ENCODE assay signal across 1 cellular context in the genomic region with DNA sequence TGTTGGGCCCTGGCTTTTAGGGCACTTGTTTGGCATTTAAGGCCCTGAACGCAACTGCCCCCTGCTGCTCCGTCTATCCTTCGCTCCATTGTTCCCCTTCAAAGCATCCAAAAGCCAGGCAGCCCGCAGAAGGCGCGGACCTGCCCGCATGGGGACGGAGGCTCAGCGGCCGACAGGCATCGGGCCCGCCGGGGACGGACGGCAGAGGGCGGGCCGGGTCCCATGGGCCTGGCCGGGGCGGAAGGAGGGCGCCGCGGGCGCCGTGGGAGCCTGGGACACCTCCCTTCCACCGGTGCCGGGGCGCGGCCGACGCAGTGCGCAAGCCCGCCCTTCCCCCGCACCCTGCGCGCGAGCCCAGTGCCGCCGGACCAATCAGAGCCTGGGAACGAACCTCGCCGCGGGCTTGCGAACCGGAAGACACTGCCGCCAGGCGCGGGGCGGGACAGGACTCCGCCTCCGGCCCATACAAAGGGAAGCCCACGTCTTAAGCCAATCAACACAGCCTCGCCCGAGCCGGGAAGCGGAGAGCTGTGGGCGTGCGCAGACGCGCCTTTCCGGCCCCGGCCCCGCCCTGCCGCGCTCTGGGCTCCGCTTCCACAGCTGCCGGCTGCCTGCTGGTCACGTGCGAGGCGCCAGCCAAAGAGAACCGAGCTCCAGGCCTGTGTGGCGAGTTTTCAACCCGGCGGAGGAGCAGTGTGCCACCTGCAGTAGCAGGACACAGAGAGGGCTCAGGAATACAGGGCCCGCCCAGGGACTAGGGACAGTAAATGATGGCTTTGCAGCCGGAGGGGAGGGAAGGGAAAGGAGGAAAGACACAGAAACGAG.
A peak's percentile ranks its signal among the peaks of the same experiment; 100 is the strongest.
TF ChIP-seq lines count a peak whose summit lies in the region.

No MANE protein-coding gene starts in this region.

TF ChIP-seq in WTC11, 78 proteins besides CTCF, POLR2A, EP300 and RAD21 (continued from another document):
- TF ChIP-seq, protein P1, sequence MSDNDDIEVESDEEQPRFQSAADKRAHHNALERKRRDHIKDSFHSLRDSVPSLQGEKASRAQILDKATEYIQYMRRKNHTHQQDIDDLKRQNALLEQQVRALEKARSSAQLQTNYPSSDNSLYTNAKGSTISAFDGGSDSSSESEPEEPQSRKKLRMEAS (CRISPR knock-in tag; IDR thresholded peaks at IDR 0.05), result 0 out of 2 replicates have a peak, but pooled peaks have one; percentile 59
- TF ChIP-seq, protein P2, sequence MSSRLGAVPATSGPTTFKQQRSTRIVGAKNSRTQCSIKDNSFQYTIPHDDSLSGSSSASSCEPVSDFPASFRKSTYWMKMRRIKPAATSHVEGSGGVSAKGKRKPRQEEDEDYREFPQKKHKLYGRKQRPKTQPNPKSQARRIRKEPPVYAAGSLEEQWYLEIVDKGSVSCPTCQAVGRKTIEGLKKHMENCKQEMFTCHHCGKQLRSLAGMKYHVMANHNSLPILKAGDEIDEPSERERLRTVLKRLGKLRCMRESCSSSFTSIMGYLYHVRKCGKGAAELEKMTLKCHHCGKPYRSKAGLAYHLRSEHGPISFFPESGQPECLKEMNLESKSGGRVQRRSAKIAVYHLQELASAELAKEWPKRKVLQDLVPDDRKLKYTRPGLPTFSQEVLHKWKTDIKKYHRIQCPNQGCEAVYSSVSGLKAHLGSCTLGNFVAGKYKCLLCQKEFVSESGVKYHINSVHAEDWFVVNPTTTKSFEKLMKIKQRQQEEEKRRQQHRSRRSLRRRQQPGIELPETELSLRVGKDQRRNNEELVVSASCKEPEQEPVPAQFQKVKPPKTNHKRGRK (CRISPR knock-in tag; IDR thresholded peaks at IDR 0.05; ENCODE audit: borderline replicate concordance), result no peak
- TF ChIP-seq, protein P3, sequence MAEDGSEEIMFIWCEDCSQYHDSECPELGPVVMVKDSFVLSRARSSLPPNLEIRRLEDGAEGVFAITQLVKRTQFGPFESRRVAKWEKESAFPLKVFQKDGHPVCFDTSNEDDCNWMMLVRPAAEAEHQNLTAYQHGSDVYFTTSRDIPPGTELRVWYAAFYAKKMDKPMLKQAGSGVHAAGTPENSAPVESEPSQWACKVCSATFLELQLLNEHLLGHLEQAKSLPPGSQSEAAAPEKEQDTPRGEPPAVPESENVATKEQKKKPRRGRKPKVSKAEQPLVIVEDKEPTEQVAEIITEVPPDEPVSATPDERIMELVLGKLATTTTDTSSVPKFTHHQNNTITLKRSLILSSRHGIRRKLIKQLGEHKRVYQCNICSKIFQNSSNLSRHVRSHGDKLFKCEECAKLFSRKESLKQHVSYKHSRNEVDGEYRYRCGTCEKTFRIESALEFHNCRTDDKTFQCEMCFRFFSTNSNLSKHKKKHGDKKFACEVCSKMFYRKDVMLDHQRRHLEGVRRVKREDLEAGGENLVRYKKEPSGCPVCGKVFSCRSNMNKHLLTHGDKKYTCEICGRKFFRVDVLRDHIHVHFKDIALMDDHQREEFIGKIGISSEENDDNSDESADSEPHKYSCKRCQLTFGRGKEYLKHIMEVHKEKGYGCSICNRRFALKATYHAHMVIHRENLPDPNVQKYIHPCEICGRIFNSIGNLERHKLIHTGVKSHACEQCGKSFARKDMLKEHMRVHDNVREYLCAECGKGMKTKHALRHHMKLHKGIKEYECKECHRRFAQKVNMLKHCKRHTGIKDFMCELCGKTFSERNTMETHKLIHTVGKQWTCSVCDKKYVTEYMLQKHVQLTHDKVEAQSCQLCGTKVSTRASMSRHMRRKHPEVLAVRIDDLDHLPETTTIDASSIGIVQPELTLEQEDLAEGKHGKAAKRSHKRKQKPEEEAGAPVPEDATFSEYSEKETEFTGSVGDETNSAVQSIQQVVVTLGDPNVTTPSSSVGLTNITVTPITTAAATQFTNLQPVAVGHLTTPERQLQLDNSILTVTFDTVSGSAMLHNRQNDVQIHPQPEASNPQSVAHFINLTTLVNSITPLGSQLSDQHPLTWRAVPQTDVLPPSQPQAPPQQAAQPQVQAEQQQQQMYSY (CRISPR knock-in tag; IDR thresholded peaks at IDR 0.05), result no peak
- TF ChIP-seq EMX1 (CRISPR knock-in tag; IDR thresholded peaks at IDR 0.05) (peak; percentile 76; the same call in 1 of the 2 replicates), SP1 (CRISPR knock-in tag; conservative IDR thresholded peaks at IDR 0.05) (peak; percentile 83)
TF ChIP-seq in WTC11: peak in this region for 12.
